In genomic region chr11:76910620-76911414, GRCh38 we compare ENCODE assay signal across 17 cellular contexts. TPM values are rescaled to one million over a fixed set of nuclear protein-coding genes. Genes with fewer than 3 reads are reported as not detected.
A peak's percentile ranks its signal among the peaks of the same experiment; 100 is the strongest.
DNase-seq lines count a peak whose midpoint lies in the region; ATAC-seq and TF ChIP-seq lines count a peak whose summit lies in the region.
"Had no signal": no experiment of that assay in that cellular context is flagged by ENCODE, and none has a peak within 500 bp of the region (broad histone marks: within the 10 kb centered on the region; RNA-seq: fewer than 3 reads in every experiment).

No MANE protein-coding gene starts in this region.

- intact Hi-C loops in lower lobe of right lung (cut with DNase I) (no loop called here), uterus (cut with DNase I; ENCODE audit: low total_unique reads) (loop anchor here (10.0 kb wide), 1 partner anchor 106 kb away; no protein-coding TSS in a partner anchor)

- H3K36me3 ChIP-seq in SK-N-MC (ENCODE audit: insufficient read depth, low read length) (no peaks in the 10 kb centered on the region), lower lobe of right lung (no peaks in the 10 kb centered on the region), uterus (no peaks in the 10 kb centered on the region)
- H3K36me3 ChIP-seq: brain microvascular endothelial cell, MG63 had no signal

- H3K9me3 ChIP-seq in SK-N-MC (ENCODE audit: low read depth, low read length) (no peaks in the 10 kb centered on the region), lower lobe of right lung (no peaks in the 10 kb centered on the region), uterus (no peaks in the 10 kb centered on the region)
- H3K9me3 ChIP-seq: Caco-2 had no signal

- TF ChIP-seq CTCF in lower lobe of right lung (IDR thresholded peaks at IDR 0.05) (no peak), uterus (IDR thresholded peaks at IDR 0.05) (no peak)

- H3K4me3 ChIP-seq in SK-N-MC (no peak overlapping the region), lower lobe of right lung (peak overlapping the region; percentile 1), uterus (peak overlapping the region in 1 of 2 donors; percentile 18)
- H3K4me3 ChIP-seq: MG63 had no signal

- H3K27me3 ChIP-seq in lower lobe of right lung (ENCODE audit: low read depth), result no peaks in the 10 kb centered on the region
- H3K27me3 ChIP-seq in uterus, result no peaks in the 10 kb centered on the region
- H3K27me3 ChIP-seq: brain microvascular endothelial cell, MG63 had no signal

- DNase-seq in SK-N-MC (ENCODE audit: low read depth, low spot score) (no peak), fibroblast of peridontal ligament (ENCODE audit: extremely low read depth) (peak; percentile 46), lower lobe of right lung (no peak), uterus (peak; percentile 55 to 70)
- DNase-seq: activated CD4-positive, alpha-beta memory T cell treated with anti-CD3 and anti-CD28 coated beads, Interleukin-2, amount 10 ng/mL, durations not matched to agents 7 days and 5 days; brain microvascular endothelial cell; Caco-2; MG63; NCI-H2081; NCI-H748 treated with DMSO at 0.1 percent for 48 hours; RPMI8226; stimulated activated CD4-positive, alpha-beta T cell treated with anti-CD3 and anti-CD28 coated beads, Interleukin-4, amount 100 ng/mL, for 1 hour had no signal

- H3K9ac ChIP-seq in SK-N-MC (ENCODE audit: insufficient read length), result no peak overlapping the region

- H3K27ac ChIP-seq in SK-N-MC (0 out of 2 replicates have a peak overlapping the region, but pooled peaks have one; percentile 26), lower lobe of right lung (peak overlapping the region; percentile 13), uterus (peak overlapping the region; percentile 20 to 32)
- H3K27ac ChIP-seq: brain microvascular endothelial cell had no signal

- peak; percentile 70 to 71 for ATAC-seq in lower lobe of right lung
- ATAC-seq in GM19324 (IDR thresholded peaks at IDR 0.05; ENCODE audit: low FRiP score, unreplicated experiment), result no peak
- no peak for ATAC-seq in GM21423 (IDR thresholded peaks at IDR 0.05; ENCODE audit: unreplicated experiment)
- ATAC-seq in GM18907 (IDR thresholded peaks at IDR 0.05; ENCODE audit: unreplicated experiment), result no peak
- ATAC-seq: HCT116; stimulated activated memory B cell treated with anti-CD40 and anti-IgM and Interleukin-4, amounts not matched to agents 10 μg/mL and 1 μg/mL and 100 μg/mL, for 72 hours had no signal

- H3K4me1 ChIP-seq in lower lobe of right lung, result peaks cover 13% of the 10 kb centered on the region
- H3K4me1 ChIP-seq in uterus, result no peaks in the 10 kb centered on the region
- H3K4me1 ChIP-seq: Caco-2 had no signal

- no peak for TF ChIP-seq POLR2A in uterus (IDR thresholded peaks at IDR 0.05)

RNA-seq across cellular contexts. Expression of gene ACER3, which starts 50.1 kb away (rescaled TPM):
- 67.2 TPM for total RNA-seq in lower lobe of right lung
- 10 to 100 TPM in 3 of 4 donors, 1 to 10 TPM in 1; 6.5 to 58.9 (median 27.4) TPM for total RNA-seq in uterus

Comparison
In these comparisons a context has a peak if more than half of its experiments do, and no peak if none do; other contexts are left out.
1. DNase-seq: peak in fibroblast of peridontal ligament (single experiment) and uterus (2 of 2); none in SK-N-MC (single experiment) and lower lobe of right lung (single experiment).
2. ATAC-seq: peak in lower lobe of right lung (2 of 2); none in GM19324 (single experiment), GM21423 (single experiment) and GM18907 (single experiment).
3. Peak in every context shown above with its lines, with median percentiles within 50 percentile points of each other: H3K27ac ChIP-seq.